ENCODE assay signal across 2 cellular contexts in the genomic region with DNA sequence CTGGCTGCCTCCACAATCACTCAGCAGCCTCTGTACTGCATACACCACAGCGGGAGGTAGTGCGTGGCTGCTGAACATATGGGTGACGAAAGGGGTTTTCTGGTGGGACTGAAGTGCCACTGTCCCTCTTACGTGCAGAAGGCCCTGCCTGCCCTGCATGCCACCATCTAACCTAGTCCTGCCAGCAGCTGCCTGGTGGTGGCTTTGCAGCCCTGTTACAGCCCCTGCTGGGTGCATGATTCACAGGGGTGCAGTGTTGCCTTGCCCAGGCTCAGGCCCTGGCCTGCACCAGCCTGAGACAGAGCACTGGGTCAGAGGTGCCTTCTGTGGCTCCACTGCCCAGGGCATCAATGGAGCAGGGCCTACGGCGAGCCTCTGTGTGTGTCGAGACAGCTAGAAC.
TF ChIP-seq lines count a peak whose summit lies in the region.

No MANE protein-coding gene starts in this region.

TF ChIP-seq in HEK293, 187 proteins besides CTCF, POLR2A, EP300 and RAD21 (continued from another document):
- no peak for TF ChIP-seq ZNF449 (tag by site-specific recombination; IDR thresholded peaks at IDR 0.05)
- no peak for TF ChIP-seq PRDM2 (tag by site-specific recombination; IDR thresholded peaks at IDR 0.05; ENCODE audit: borderline replicate concordance)
- TF ChIP-seq ZNF157 (tag by site-specific recombination; IDR thresholded peaks at IDR 0.05), result no peak
- TF ChIP-seq ZNF175 (tag by site-specific recombination; IDR thresholded peaks at IDR 0.05), result no peak

TF ChIP-seq in WTC11, 78 proteins besides CTCF, POLR2A, EP300 and RAD21 (continued from another document):
- TF ChIP-seq SMAD3 (CRISPR knock-in tag; IDR thresholded peaks at IDR 0.05; ENCODE audit: borderline replicate concordance) (no peak), HMGA2 (CRISPR knock-in tag; IDR thresholded peaks at IDR 0.05) (no peak), CBFB (CRISPR knock-in tag; IDR thresholded peaks at IDR 0.05; ENCODE audit: low read depth) (no peak), AFF4 (CRISPR knock-in tag; IDR thresholded peaks at IDR 0.05; ENCODE audit: borderline replicate concordance) (no peak)
TF ChIP-seq in WTC11: peak in this region for 0.
